Comparison of ENCODE assay signal across 21 cellular contexts in the genomic region with DNA sequence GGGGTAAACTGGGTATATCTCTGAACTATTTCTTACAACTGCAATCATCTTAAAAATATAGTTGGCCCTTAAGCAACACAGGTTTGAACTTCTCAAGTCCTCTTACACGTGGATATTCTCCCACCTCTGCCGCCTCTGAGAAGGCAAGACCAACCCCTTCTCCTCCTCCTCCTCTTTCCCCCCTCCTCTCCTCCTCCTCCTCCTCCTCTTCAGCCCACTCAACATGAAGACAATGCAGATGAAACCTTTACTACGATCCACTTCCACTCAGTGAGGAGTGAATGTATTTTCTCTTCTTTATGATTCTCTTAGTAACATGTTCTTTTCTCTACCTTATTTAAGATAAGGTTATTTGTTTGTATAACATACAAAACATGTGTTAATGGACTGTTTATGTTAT. TPM values are rescaled to one million over a fixed set of nuclear protein-coding genes. Genes with fewer than 3 reads are reported as not detected.
A peak's percentile ranks its signal among the peaks of the same experiment; 100 is the strongest.
DNase-seq lines count a peak whose midpoint lies in the region; ATAC-seq and TF ChIP-seq lines count a peak whose summit lies in the region.
"Had no signal": no experiment of that assay in that cellular context is flagged by ENCODE, and none has a peak within 500 bp of the region (broad histone marks: within the 10 kb centered on the region; RNA-seq: fewer than 3 reads in every experiment).

No MANE protein-coding gene starts in this region.

- intact Hi-C loops in posterior vena cava (cut with DNase I) (no loop called here), spleen (cut with DNase I; ENCODE audit: low total_unique reads) (no loop called here)

- H3K27me3 ChIP-seq in spleen (replicated peaks in 1 of 7) (peaks cover 0 to 33% (median 0%) of the 10 kb centered on the region in 7 donors), smooth muscle cell (ENCODE audit: low read depth) (no peaks in the 10 kb centered on the region)
- H3K27me3 ChIP-seq: BE2C, BLaER1 had no signal

- H3K36me3 Mint-ChIP-seq in WTC11 = peaks cover 31% of the 10 kb centered on the region
- H3K36me3 Mint-ChIP-seq: CD14-positive monocyte; CD4-positive, alpha-beta memory T cell; CD4-positive, CD25-positive, alpha-beta regulatory T cell; CD8-positive, alpha-beta memory T cell had no signal

- H3K4me1 Mint-ChIP-seq in WTC11 = peaks cover 36% of the 10 kb centered on the region
- H3K4me1 Mint-ChIP-seq: CD14-positive monocyte; CD4-positive, alpha-beta memory T cell; CD4-positive, CD25-positive, alpha-beta regulatory T cell; CD8-positive, alpha-beta memory T cell had no signal

- no peak for TF ChIP-seq POLR2A in spleen (IDR thresholded peaks at IDR 0.05)

- POLR2A ChIA-PET in HEK293 (lab: Yijun Ruan, JAX) = no interaction called here
- POLR2A ChIA-PET in WTC11 (lab: Charles Lee) = no interaction called here

- H3K36me3 ChIP-seq in HEK293 (ENCODE audit: control insufficient read depth in 2 of 2, insufficient read depth in 1 of 2, low read length in 2 of 2) = no peaks in the 10 kb centered on the region
- no peaks in the 10 kb centered on the region for H3K36me3 ChIP-seq in spleen
- H3K36me3 ChIP-seq in smooth muscle cell (ENCODE audit: low read depth) = no peaks in the 10 kb centered on the region
- H3K36me3 ChIP-seq: BE2C, BLaER1 had no signal

- no peaks in the 10 kb centered on the region for H4K20me1 ChIP-seq in smooth muscle cell (ENCODE audit: low read depth)
- H4K20me1 ChIP-seq: BLaER1 had no signal

- peaks cover 13% of the 10 kb centered on the region for H3K9me3 Mint-ChIP-seq in WTC11

- ATAC-seq in WTC11 = no peak

- no peak overlapping the region for H3K9ac ChIP-seq in smooth muscle cell (ENCODE audit: low read depth)
- H3K9ac ChIP-seq: BLaER1 had no signal

- no peak overlapping the region for H3K4me2 ChIP-seq in smooth muscle cell
- H3K4me2 ChIP-seq: BLaER1 had no signal

- H3K4me3 Mint-ChIP-seq in WTC11 = no peak overlapping the region
- H3K4me3 Mint-ChIP-seq: CD14-positive monocyte; CD4-positive, alpha-beta memory T cell; CD4-positive, CD25-positive, alpha-beta regulatory T cell; CD8-positive, alpha-beta memory T cell had no signal

- WGBS in spleen, 5 donors = 54 to 63% (median 58%) methylated on average over 3 of the region's 3 CpGs
- WGBS in smooth muscle cell (ENCODE audit: low lambda C conversion rate) = 84% methylated on average over 3 of the region's 3 CpGs

- H3K4me3 ChIP-seq in HEK293 (ENCODE audit: low read depth, low read length) (no peak overlapping the region), spleen (no peak overlapping the region), smooth muscle cell (no peak overlapping the region)
- H3K4me3 ChIP-seq: BLaER1 had no signal

- H2AFZ ChIP-seq in smooth muscle cell (ENCODE audit: low read depth) = no peak overlapping the region

- no peaks in the 10 kb centered on the region for H3K79me2 ChIP-seq in smooth muscle cell (ENCODE audit: low read depth)

- no peaks in the 10 kb centered on the region for H3K27me3 Mint-ChIP-seq in WTC11 (ENCODE audit: low read depth)
- H3K27me3 Mint-ChIP-seq: CD4-positive, CD25-positive, alpha-beta regulatory T cell had no signal

- H3K27ac Mint-ChIP-seq in WTC11 = no peak overlapping the region; the same call in 1 of the 2 replicates
- H3K27ac Mint-ChIP-seq: CD4-positive, alpha-beta memory T cell; CD4-positive, CD25-positive, alpha-beta regulatory T cell; CD8-positive, alpha-beta memory T cell had no signal

- CTCF ChIA-PET in HEK293 (lab: Yijun Ruan, JAX) = no interaction called here
- CTCF ChIA-PET in WTC11 (lab: Charles Lee) = no interaction called here

- no peaks in the 10 kb centered on the region for H3F3A ChIP-seq in smooth muscle cell (ENCODE audit: low read depth)

- peaks cover 6% of the 10 kb centered on the region for H3K4me1 ChIP-seq in HEK293 (ENCODE audit: control insufficient read depth, insufficient read depth, low read length)
- no peaks in the 10 kb centered on the region for H3K4me1 ChIP-seq in spleen
- no peaks in the 10 kb centered on the region for H3K4me1 ChIP-seq in smooth muscle cell (ENCODE audit: low read depth)
- H3K4me1 ChIP-seq: BE2C, BLaER1 had no signal

- H3K9me3 ChIP-seq in HEK293 (ENCODE audit: control insufficient read depth, insufficient read depth, low read depth, low read length) (no peaks in the 10 kb centered on the region), spleen (peaks cover 0 to 15% (median 12%) of the 10 kb centered on the region in 8 donors), smooth muscle cell (replicated peaks; ENCODE audit: low read depth) (no peaks in the 10 kb centered on the region)
- H3K9me3 ChIP-seq: BE2C had no signal

- no peak overlapping the region for H3K27ac ChIP-seq in HEK293 (ENCODE audit: extremely low read depth, low read depth, low read length)
- no peak overlapping the region for H3K27ac ChIP-seq in spleen
- no peak overlapping the region for H3K27ac ChIP-seq in smooth muscle cell (ENCODE audit: low read depth)
- H3K27ac ChIP-seq: BLaER1 had no signal

- TF ChIP-seq CTCF in HEK293 (tag by site-specific recombination; IDR thresholded peaks at IDR 0.05) (no peak), WTC11 (IDR thresholded peaks at IDR 0.05) (no peak), spleen (IDR thresholded peaks at IDR 0.05 in 8 of 11, conservative IDR thresholded peaks at IDR 0.05 in 3 of 11) (no peak), smooth muscle cell (IDR thresholded peaks at IDR 0.05; ENCODE audit: borderline replicate concordance, insufficient read depth, poor library complexity, severe bottlenecking) (no peak)

- peak; percentile 1 for DNase-seq in WTC11 (ENCODE audit: low spot score)
- DNase-seq in posterior vena cava (ENCODE audit: low spot score) = peak; percentile 2
- DNase-seq in spleen = peak; percentile 11
- DNase-seq in T1000 (lab: John Stamatoyannopoulos, UW) = no peak
- DNase-seq in smooth muscle cell (lab: John Stamatoyannopoulos, UW; ENCODE audit: unreplicated experiment) = no peak
- no peak for DNase-seq in DMS53 (lab: John Stamatoyannopoulos, UW)
- DNase-seq: 8988T; ACHN; BE2C; C1 segment of cervical spinal cord; CD4-positive, alpha-beta memory T cell; CD4-positive, CD25-positive, alpha-beta regulatory T cell; CD8-positive, alpha-beta memory T cell; COR-L47; DMS 273 treated with DMSO at 0.1 percent for 48 hours; DMS153; DMS79 treated with DMSO at 0.1 percent for 48 hours; GF-D8 had no signal

TF ChIP-seq in HEK293, 187 proteins besides CTCF, POLR2A, EP300 and RAD21 (continues in another document):
- TF ChIP-seq, protein P1, sequence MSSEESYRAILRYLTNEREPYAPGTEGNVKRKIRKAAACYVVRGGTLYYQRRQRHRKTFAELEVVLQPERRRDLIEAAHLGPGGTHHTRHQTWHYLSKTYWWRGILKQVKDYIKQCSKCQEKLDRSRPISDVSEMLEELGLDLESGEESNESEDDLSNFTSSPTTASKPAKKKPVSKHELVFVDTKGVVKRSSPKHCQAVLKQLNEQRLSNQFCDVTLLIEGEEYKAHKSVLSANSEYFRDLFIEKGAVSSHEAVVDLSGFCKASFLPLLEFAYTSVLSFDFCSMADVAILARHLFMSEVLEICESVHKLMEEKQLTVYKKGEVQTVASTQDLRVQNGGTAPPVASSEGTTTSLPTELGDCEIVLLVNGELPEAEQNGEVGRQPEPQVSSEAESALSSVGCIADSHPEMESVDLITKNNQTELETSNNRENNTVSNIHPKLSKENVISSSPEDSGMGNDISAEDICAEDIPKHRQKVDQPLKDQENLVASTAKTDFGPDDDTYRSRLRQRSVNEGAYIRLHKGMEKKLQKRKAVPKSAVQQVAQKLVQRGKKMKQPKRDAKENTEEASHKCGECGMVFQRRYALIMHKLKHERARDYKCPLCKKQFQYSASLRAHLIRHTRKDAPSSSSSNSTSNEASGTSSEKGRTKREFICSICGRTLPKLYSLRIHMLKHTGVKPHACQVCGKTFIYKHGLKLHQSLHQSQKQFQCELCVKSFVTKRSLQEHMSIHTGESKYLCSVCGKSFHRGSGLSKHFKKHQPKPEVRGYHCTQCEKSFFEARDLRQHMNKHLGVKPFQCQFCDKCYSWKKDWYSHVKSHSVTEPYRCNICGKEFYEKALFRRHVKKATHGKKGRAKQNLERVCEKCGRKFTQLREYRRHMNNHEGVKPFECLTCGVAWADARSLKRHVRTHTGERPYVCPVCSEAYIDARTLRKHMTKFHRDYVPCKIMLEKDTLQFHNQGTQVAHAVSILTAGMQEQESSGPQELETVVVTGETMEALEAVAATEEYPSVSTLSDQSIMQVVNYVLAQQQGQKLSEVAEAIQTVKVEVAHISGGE (tag by site-specific recombination; conservative IDR thresholded peaks at IDR 0.05; ENCODE audit: low read depth) = no peak
- TF ChIP-seq ZFHX2 (tag by site-specific recombination; conservative IDR thresholded peaks at IDR 0.05) = peak; percentile 76
- no peak for TF ChIP-seq ZNF140 (tag by site-specific recombination; IDR thresholded peaks at IDR 0.05)

TF ChIP-seq in WTC11, 78 proteins besides CTCF, POLR2A, EP300 and RAD21 (continues in another document):
- TF ChIP-seq, protein P2, sequence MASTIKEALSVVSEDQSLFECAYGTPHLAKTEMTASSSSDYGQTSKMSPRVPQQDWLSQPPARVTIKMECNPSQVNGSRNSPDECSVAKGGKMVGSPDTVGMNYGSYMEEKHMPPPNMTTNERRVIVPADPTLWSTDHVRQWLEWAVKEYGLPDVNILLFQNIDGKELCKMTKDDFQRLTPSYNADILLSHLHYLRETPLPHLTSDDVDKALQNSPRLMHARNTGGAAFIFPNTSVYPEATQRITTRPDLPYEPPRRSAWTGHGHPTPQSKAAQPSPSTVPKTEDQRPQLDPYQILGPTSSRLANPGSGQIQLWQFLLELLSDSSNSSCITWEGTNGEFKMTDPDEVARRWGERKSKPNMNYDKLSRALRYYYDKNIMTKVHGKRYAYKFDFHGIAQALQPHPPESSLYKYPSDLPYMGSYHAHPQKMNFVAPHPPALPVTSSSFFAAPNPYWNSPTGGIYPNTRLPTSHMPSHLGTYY (CRISPR knock-in tag; IDR thresholded peaks at IDR 0.05) = no peak
- TF ChIP-seq, protein P3, sequence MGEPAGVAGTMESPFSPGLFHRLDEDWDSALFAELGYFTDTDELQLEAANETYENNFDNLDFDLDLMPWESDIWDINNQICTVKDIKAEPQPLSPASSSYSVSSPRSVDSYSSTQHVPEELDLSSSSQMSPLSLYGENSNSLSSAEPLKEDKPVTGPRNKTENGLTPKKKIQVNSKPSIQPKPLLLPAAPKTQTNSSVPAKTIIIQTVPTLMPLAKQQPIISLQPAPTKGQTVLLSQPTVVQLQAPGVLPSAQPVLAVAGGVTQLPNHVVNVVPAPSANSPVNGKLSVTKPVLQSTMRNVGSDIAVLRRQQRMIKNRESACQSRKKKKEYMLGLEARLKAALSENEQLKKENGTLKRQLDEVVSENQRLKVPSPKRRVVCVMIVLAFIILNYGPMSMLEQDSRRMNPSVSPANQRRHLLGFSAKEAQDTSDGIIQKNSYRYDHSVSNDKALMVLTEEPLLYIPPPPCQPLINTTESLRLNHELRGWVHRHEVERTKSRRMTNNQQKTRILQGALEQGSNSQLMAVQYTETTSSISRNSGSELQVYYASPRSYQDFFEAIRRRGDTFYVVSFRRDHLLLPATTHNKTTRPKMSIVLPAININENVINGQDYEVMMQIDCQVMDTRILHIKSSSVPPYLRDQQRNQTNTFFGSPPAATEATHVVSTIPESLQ (CRISPR knock-in tag; IDR thresholded peaks at IDR 0.05) = no peak

RNA-seq across cellular contexts. Expression of a gene that starts 20.0 kb away (rescaled TPM):
- total RNA-seq in WTC11 (2021) (57.5 to 69.3 TPM (median 64.8 TPM) in 3 replicates), posterior vena cava (under 1 TPM; 0.51 to 0.67 TPM), spleen (10 to 100 TPM in 5 of 7 donors, 1 to 10 TPM in 2; 5.7 to 23.8 (median 12.1) TPM), smooth muscle cell (6.3 and 9.9 TPM in 2 replicates)
- polyA plus RNA-seq in spleen (1 to 10 TPM in 1 of 3 donors, under 1 TPM in 2; 0.30 to 1.4 (median 0.61) TPM), smooth muscle cell (1.5 and 6.7 TPM in 2 replicates)
- total RNA-seq: CD4-positive, alpha-beta memory T cell; CD4-positive, CD25-positive, alpha-beta regulatory T cell; CD8-positive, alpha-beta memory T cell had no signal
- polyA plus RNA-seq: CD14-positive monocyte; CD4-positive, alpha-beta memory T cell; CD4-positive, CD25-positive, alpha-beta regulatory T cell; CD8-positive, alpha-beta memory T cell had no signal

Comparison
In these comparisons a context has a peak if more than half of its experiments do, and no peak if none do; other contexts are left out.
1. DNase-seq: peak in WTC11 (single experiment), posterior vena cava (single experiment) and spleen (single experiment); none in T1000 (single experiment), smooth muscle cell (single experiment) and DMS53 (single experiment).